In genomic region chr1:11653616-11654570, GRCh38 we compare ENCODE assay signal across 8 cellular contexts. TPM values are rescaled to one million over a fixed set of nuclear protein-coding genes. Genes with fewer than 3 reads are reported as not detected.
DNase-seq lines count a peak whose midpoint lies in the region; ATAC-seq and TF ChIP-seq lines count a peak whose summit lies in the region.

FBXO2 (minus strand) TSS chr1:11654429; CDS start chr1:11654340, 89 bp downstream.

- H3K27me3 ChIP-seq in right lobe of liver (no peaks in the 10 kb centered on the region), testis (no peaks in the 10 kb centered on the region)

- peak; percentile 73 for DNase-seq in activated CD4-positive, alpha-beta T cell treated with anti-CD3 and anti-CD28 coated beads, Interleukin-2, amount 10 ng/mL, durations not matched to agents 24 days and 14 days
- DNase-seq in activated CD4-positive, alpha-beta T cell treated with anti-CD3 and anti-CD28 coated beads for 1 hour, result no peak
- DNase-seq in LNCaP clone FGC (ENCODE audit: low read depth), result no peak
- DNase-seq in cerebellum (ENCODE audit: low spot score), result peak; percentile 69
- peak in 1 of 3 donors; percentile 60 for DNase-seq in right lobe of liver
- DNase-seq in testis, result peak; percentile 53
- DNase-seq in superior temporal gyrus (ENCODE audit: extremely low spot score), result no peak

- H3K4me1 Mint-ChIP-seq in activated CD4-positive, alpha-beta T cell treated with anti-CD3 and anti-CD28 coated beads, Interleukin-2, amount 10 ng/mL, durations not matched to agents 24 days and 14 days, result peaks cover 15% of the 10 kb centered on the region

- peaks cover 0 to 20% (median 5%) of the 10 kb centered on the region in 4 donors for H3K4me1 ChIP-seq in right lobe of liver
- peaks cover 28% of the 10 kb centered on the region for H3K4me1 ChIP-seq in testis

- WGBS in right lobe of liver (ENCODE audit: insufficient coverage, low coverage, low lambda C conversion rate, missing lambda C conversion rate), result 13% methylated on average over 3 of the region's 71 CpGs
- WGBS in testis, 2 donors, result 20 to 22% methylated on average over 4 to 51 of the region's 71 CpGs

- H3K4me3 Mint-ChIP-seq in activated CD4-positive, alpha-beta T cell treated with anti-CD3 and anti-CD28 coated beads, Interleukin-2, amount 10 ng/mL, durations not matched to agents 24 days and 14 days, result peak within 1 kb of the TSS; percentile 77

- no peaks in the 10 kb centered on the region for H3K9me3 Mint-ChIP-seq in activated CD4-positive, alpha-beta T cell treated with anti-CD3 and anti-CD28 coated beads, Interleukin-2, amount 10 ng/mL, durations not matched to agents 24 days and 14 days

- no peak within 1 kb of the TSS for H3K27ac Mint-ChIP-seq in activated CD4-positive, alpha-beta T cell treated with anti-CD3 and anti-CD28 coated beads, Interleukin-2, amount 10 ng/mL, durations not matched to agents 24 days and 14 days

- H3K27me3 Mint-ChIP-seq in activated CD4-positive, alpha-beta T cell treated with anti-CD3 and anti-CD28 coated beads, Interleukin-2, amount 10 ng/mL, durations not matched to agents 24 days and 14 days, result peaks cover 16% of the 10 kb centered on the region

- no peak for TF ChIP-seq CTCF in LNCaP clone FGC (IDR thresholded peaks at IDR 0.05; ENCODE audit: control insufficient read depth, extremely low read depth, insufficient read depth)
- no peak for TF ChIP-seq CTCF in right lobe of liver (IDR thresholded peaks at IDR 0.05)
- TF ChIP-seq CTCF in testis (IDR thresholded peaks at IDR 0.05), result no peak

- peaks cover 4% of the 10 kb centered on the region for H3K36me3 Mint-ChIP-seq in activated CD4-positive, alpha-beta T cell treated with anti-CD3 and anti-CD28 coated beads, Interleukin-2, amount 10 ng/mL, durations not matched to agents 24 days and 14 days (ENCODE audit: low read depth)

- H3K36me3 ChIP-seq in right lobe of liver (no peaks in the 10 kb centered on the region), testis (ENCODE audit: low read depth, missing control alignments) (no peaks in the 10 kb centered on the region)

- no peak for TF ChIP-seq POLR2A in right lobe of liver (IDR thresholded peaks at IDR 0.05)
- TF ChIP-seq POLR2A in testis (IDR thresholded peaks at IDR 0.05), result no peak

- ATAC-seq in right lobe of liver, result peak in 1 of 4 donors; percentile 35
- no peak for ATAC-seq in HG02623 (IDR thresholded peaks at IDR 0.05; ENCODE audit: unreplicated experiment)

- H3K9me3 ChIP-seq in right lobe of liver, result no peaks in the 10 kb centered on the region
- H3K9me3 ChIP-seq in testis, result no peaks in the 10 kb centered on the region

- H3K4me3 ChIP-seq in LNCaP clone FGC (ENCODE audit: low read depth, low read length), result peak within 1 kb of the TSS; percentile 67
- peak within 1 kb of the TSS; percentile 57 to 68 (median 59) for H3K4me3 ChIP-seq in right lobe of liver
- peak within 1 kb of the TSS; percentile 71 for H3K4me3 ChIP-seq in testis

- H3K27ac ChIP-seq in right lobe of liver, result peak within 1 kb of the TSS in 1 of 3 donors; percentile 8
- H3K27ac ChIP-seq in testis, result peak within 1 kb of the TSS; percentile 38 to 55

- intact Hi-C loops in activated CD4-positive, alpha-beta T cell treated with anti-CD3 and anti-CD28 coated beads, Interleukin-2, amount 10 ng/mL, durations not matched to agents 24 days and 14 days (cut with micrococcal nuclease), result loop anchor here (2.0 kb wide), 1 partner anchor 27 kb away; the partner anchor contains the start of gene MAD2L2
- intact Hi-C loops in right lobe of liver (cut with DNase I) (loop anchor here (5.0 kb wide), 2 partner anchors 58 to 68 kb away; no protein-coding TSS in a partner anchor), testis (cut with DNase I; ENCODE audit: low total_unique reads) (no loop called here)

RNA-seq across cellular contexts. Expression of gene FBXO2, which starts in this region (rescaled TPM):
- 0.76 and 1.0 TPM in 2 replicates for total RNA-seq in activated CD4-positive, alpha-beta T cell treated with anti-CD3 and anti-CD28 coated beads, Interleukin-2, amount 10 ng/mL, durations not matched to agents 24 days and 14 days
- 3.7 TPM for total RNA-seq in cerebellum
- total RNA-seq in right lobe of liver, result 10 to 100 TPM in 4 of 6 experiments, 1 to 10 TPM in 2; 6.6 to 23.7 (median 16.0) TPM
- 10 to 100 TPM; 11.3 to 17.3 TPM for total RNA-seq in testis
- 19.0 TPM for polyA plus RNA-seq in testis (ENCODE audit: insufficient read depth, low read depth, low replicate concordance)

Comparison
In these comparisons a context has a peak if more than half of its experiments do, and no peak if none do; other contexts are left out.
1. DNase-seq: peak in activated CD4-positive, alpha-beta T cell treated with anti-CD3 and anti-CD28 coated beads, Interleukin-2, amount 10 ng/mL, durations not matched to agents 24 days and 14 days (single experiment), cerebellum (single experiment) and testis (single experiment); none in activated CD4-positive, alpha-beta T cell treated with anti-CD3 and anti-CD28 coated beads for 1 hour (single experiment), LNCaP clone FGC (single experiment) and superior temporal gyrus (single experiment).
2. Peak in every context shown above with its lines, with median percentiles within 50 percentile points of each other: H3K4me3 ChIP-seq.